Comparison of ENCODE assay signal across 1 cellular context in the genomic region with DNA sequence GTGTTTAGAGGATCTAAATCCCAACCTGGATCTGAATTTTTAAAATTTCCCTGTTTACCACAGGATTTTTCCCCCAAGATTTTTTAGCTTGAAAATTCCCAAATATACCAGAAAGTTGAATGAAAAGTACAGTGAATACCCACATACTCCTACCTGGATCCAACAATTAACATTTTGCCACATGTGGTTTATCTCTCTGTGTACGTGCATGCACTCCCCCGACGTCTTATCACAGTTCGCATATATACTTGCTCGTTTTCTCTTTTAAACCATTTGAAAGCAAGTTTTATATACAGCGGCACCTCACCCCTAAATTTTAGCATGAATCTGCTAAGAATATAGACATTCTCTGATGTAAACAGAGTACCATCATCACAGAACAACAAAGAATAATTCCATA.
TF ChIP-seq lines count a peak whose summit lies in the region.

No MANE protein-coding gene starts in this region.

TF ChIP-seq in K562, 482 proteins besides CTCF, POLR2A, EP300 and RAD21 (continued from another document):
- TF ChIP-seq PML (IDR thresholded peaks at IDR 0.05; ENCODE audit: low read length), result no peak
- TF ChIP-seq PPARD (CRISPR knock-in tag; IDR thresholded peaks at IDR 0.05), result no peak
- TF ChIP-seq ZNF133 (CRISPR knock-in tag; IDR thresholded peaks at IDR 0.05), result no peak
- no peak for TF ChIP-seq ZNF384 (IDR thresholded peaks at IDR 0.05; ENCODE audit: low read depth, low read length)
- peak; percentile 32; the same call in 1 of the 2 replicates for TF ChIP-seq SMARCA4 (IDR thresholded peaks at IDR 0.05)
- TF ChIP-seq ARID1B (IDR thresholded peaks at IDR 0.05), result peak; percentile 50
- 0 out of 2 replicates have a peak, but pooled peaks have one; percentile 5 for TF ChIP-seq CBFA2T2 (conservative IDR thresholded peaks at IDR 0.05)
- TF ChIP-seq SIN3B (IDR thresholded peaks at IDR 0.05; ENCODE audit: low read depth), result no peak
- no peak for TF ChIP-seq ZNF584 (CRISPR knock-in tag; IDR thresholded peaks at IDR 0.05; ENCODE audit: low read depth)
- no peak for TF ChIP-seq ZNF589 (CRISPR knock-in tag; IDR thresholded peaks at IDR 0.05; ENCODE audit: low read depth)
- TF ChIP-seq, protein P1, sequence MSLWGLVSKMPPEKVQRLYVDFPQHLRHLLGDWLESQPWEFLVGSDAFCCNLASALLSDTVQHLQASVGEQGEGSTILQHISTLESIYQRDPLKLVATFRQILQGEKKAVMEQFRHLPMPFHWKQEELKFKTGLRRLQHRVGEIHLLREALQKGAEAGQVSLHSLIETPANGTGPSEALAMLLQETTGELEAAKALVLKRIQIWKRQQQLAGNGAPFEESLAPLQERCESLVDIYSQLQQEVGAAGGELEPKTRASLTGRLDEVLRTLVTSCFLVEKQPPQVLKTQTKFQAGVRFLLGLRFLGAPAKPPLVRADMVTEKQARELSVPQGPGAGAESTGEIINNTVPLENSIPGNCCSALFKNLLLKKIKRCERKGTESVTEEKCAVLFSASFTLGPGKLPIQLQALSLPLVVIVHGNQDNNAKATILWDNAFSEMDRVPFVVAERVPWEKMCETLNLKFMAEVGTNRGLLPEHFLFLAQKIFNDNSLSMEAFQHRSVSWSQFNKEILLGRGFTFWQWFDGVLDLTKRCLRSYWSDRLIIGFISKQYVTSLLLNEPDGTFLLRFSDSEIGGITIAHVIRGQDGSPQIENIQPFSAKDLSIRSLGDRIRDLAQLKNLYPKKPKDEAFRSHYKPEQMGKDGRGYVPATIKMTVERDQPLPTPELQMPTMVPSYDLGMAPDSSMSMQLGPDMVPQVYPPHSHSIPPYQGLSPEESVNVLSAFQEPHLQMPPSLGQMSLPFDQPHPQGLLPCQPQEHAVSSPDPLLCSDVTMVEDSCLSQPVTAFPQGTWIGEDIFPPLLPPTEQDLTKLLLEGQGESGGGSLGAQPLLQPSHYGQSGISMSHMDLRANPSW (CRISPR knock-in tag; IDR thresholded peaks at IDR 0.05), result no peak
- TF ChIP-seq CBFA2T3 (IDR thresholded peaks at IDR 0.05), result peak; percentile 25; the same call in 1 of the 2 replicates
- TF ChIP-seq KLF6 (CRISPR knock-in tag; IDR thresholded peaks at IDR 0.05; ENCODE audit: borderline replicate concordance), result no peak
- no peak for TF ChIP-seq DACH1 (IDR thresholded peaks at IDR 0.05; ENCODE audit: partially characterized antibody)
- no peak for TF ChIP-seq FOXJ3 (CRISPR knock-in tag; IDR thresholded peaks at IDR 0.05)
- TF ChIP-seq SRSF3 (IDR thresholded peaks at IDR 0.05; ENCODE audit: insufficient read depth, low read length), result no peak
